Comparison of ENCODE assay signal across 8 cellular contexts in genomic region chr12:131894313-131894860, GRCh38. TPM values are rescaled to one million over a fixed set of nuclear protein-coding genes. Genes with fewer than 3 reads are reported as not detected.
DNase-seq lines count a peak whose midpoint lies in the region; ATAC-seq and TF ChIP-seq lines count a peak whose summit lies in the region.

Gene ULK1, plus strand, starts transcription at chr12:131894622. Its CDS starts 380 bp downstream, at chr12:131895002.

- TF ChIP-seq CTCF in Loucy (conservative IDR thresholded peaks at IDR 0.05; ENCODE audit: low read length) = no peak
- TF ChIP-seq CTCF in RWPE1 (conservative IDR thresholded peaks at IDR 0.05; ENCODE audit: low read depth) = no peak
- TF ChIP-seq CTCF in fibroblast of pulmonary artery (IDR thresholded peaks at IDR 0.05; ENCODE audit: low read length, missing control alignments) = no peak
- TF ChIP-seq CTCF in nephron (IDR thresholded peaks at IDR 0.05; ENCODE audit: unreplicated experiment in 3 of 3) = no peak

- CTCF ChIA-PET in RWPE1 (lab: Yijun Ruan, JAX) = no interaction called here

- H2AFZ ChIP-seq in Loucy (ENCODE audit: low read length) = no peak within 1 kb of the TSS

- intact Hi-C loops in activated T-helper 2 cell treated with anti-CD3 and anti-CD28 coated beads, Interferon-gamma antibody, Interleukin-2, Interleukin-4, amounts not matched to agents 10 μg/mL and 5 μg/mL and 100 μg/mL, durations not matched to agents 14 hours and 24 hours and 36 hours (cut with micrococcal nuclease) = loop anchor here (1.0 to 10.0 kb wide), 4 partner anchors 35 to 212 kb away; partner anchors contain the start of genes EP400, PUS1 and SFSWAP

- H3K9ac ChIP-seq in Loucy (ENCODE audit: low read depth, low read length, poor library complexity, severe bottlenecking) = peak within 1 kb of the TSS; percentile 80

- peaks cover 33% of the 10 kb centered on the region for H3K79me2 ChIP-seq in Loucy (ENCODE audit: insufficient read depth, low read length)

- H3K27me3 Mint-ChIP-seq in activated T-helper 2 cell treated with anti-CD3 and anti-CD28 coated beads, Interferon-gamma antibody, Interleukin-2, Interleukin-4, amounts not matched to agents 10 μg/mL and 5 μg/mL and 100 μg/mL, durations not matched to agents 14 hours and 24 hours and 36 hours (ENCODE audit: low read depth) = peaks cover 3% of the 10 kb centered on the region
- peaks cover 8% of the 10 kb centered on the region for H3K27me3 Mint-ChIP-seq in nephron (ENCODE audit: low read depth)

- peak within 1 kb of the TSS; percentile 96 for H3K4me2 ChIP-seq in Loucy (ENCODE audit: low read depth, low read length, poor library complexity, severe bottlenecking)

- peak; percentile 84 for ATAC-seq in stimulated activated naive CD8-positive, alpha-beta T cell treated with anti-CD3 and anti-CD28 coated beads, Interleukin-15, Interleukin-2, amounts not matched to agents 100 U/mL and 50 U/mL, for 24 hours

- peaks cover 6% of the 10 kb centered on the region for H3K4me1 Mint-ChIP-seq in activated T-helper 2 cell treated with anti-CD3 and anti-CD28 coated beads, Interferon-gamma antibody, Interleukin-2, Interleukin-4, amounts not matched to agents 10 μg/mL and 5 μg/mL and 100 μg/mL, durations not matched to agents 14 hours and 24 hours and 36 hours (ENCODE audit: low read depth)
- H3K4me1 Mint-ChIP-seq in nephron = no peaks in the 10 kb centered on the region

- no peaks in the 10 kb centered on the region for H3K9me3 Mint-ChIP-seq in activated T-helper 2 cell treated with anti-CD3 and anti-CD28 coated beads, Interferon-gamma antibody, Interleukin-2, Interleukin-4, amounts not matched to agents 10 μg/mL and 5 μg/mL and 100 μg/mL, durations not matched to agents 14 hours and 24 hours and 36 hours
- no peaks in the 10 kb centered on the region for H3K9me3 Mint-ChIP-seq in nephron

- peak within 1 kb of the TSS; percentile 81 for H3K4me3 Mint-ChIP-seq in activated T-helper 2 cell treated with anti-CD3 and anti-CD28 coated beads, Interferon-gamma antibody, Interleukin-2, Interleukin-4, amounts not matched to agents 10 μg/mL and 5 μg/mL and 100 μg/mL, durations not matched to agents 14 hours and 24 hours and 36 hours (ENCODE audit: low read depth)
- H3K4me3 Mint-ChIP-seq in nephron = peak within 1 kb of the TSS; percentile 88 to 90 (median 89)

- peak within 1 kb of the TSS; percentile 59 for H3K4me3 ChIP-seq in H7 (ENCODE audit: insufficient read depth, low read depth, low read length)
- peak within 1 kb of the TSS; percentile 91 for H3K4me3 ChIP-seq in Loucy (ENCODE audit: low read length, poor library complexity, severe bottlenecking)
- H3K4me3 ChIP-seq in fibroblast of pulmonary artery (replicated peaks; ENCODE audit: low read depth, low read length) = peak within 1 kb of the TSS; percentile 67

- no peaks in the 10 kb centered on the region for H3K9me3 ChIP-seq in Loucy (ENCODE audit: insufficient read depth, low read depth, low read length)

- H3K27me3 ChIP-seq in H7 (ENCODE audit: control insufficient read depth, insufficient read depth, low read length) = no peaks in the 10 kb centered on the region
- no peaks in the 10 kb centered on the region for H3K27me3 ChIP-seq in Loucy (ENCODE audit: insufficient read depth, low read length, poor library complexity, severe bottlenecking)

- H3F3A ChIP-seq in Loucy (ENCODE audit: low read depth) = no peaks in the 10 kb centered on the region; the same call in 1 of the 2 replicates

- peaks cover 18% of the 10 kb centered on the region for H3K4me1 ChIP-seq in Loucy (ENCODE audit: insufficient read depth, low read length, poor library complexity, severe bottlenecking)

- no peaks in the 10 kb centered on the region for H3K9me2 ChIP-seq in Loucy (replicated peaks; ENCODE audit: low read depth, low read length)

- H3K27ac Mint-ChIP-seq in activated T-helper 2 cell treated with anti-CD3 and anti-CD28 coated beads, Interferon-gamma antibody, Interleukin-2, Interleukin-4, amounts not matched to agents 10 μg/mL and 5 μg/mL and 100 μg/mL, durations not matched to agents 14 hours and 24 hours and 36 hours = peak within 1 kb of the TSS; percentile 72
- H3K27ac Mint-ChIP-seq in nephron = peak within 1 kb of the TSS in 2 of 3 experiments; percentile 74 to 89

- H3K27ac ChIP-seq in RWPE1 = peak within 1 kb of the TSS; percentile 96

- H3K36me3 Mint-ChIP-seq in activated T-helper 2 cell treated with anti-CD3 and anti-CD28 coated beads, Interferon-gamma antibody, Interleukin-2, Interleukin-4, amounts not matched to agents 10 μg/mL and 5 μg/mL and 100 μg/mL, durations not matched to agents 14 hours and 24 hours and 36 hours (ENCODE audit: low read depth) = no peaks in the 10 kb centered on the region
- peaks cover 4% of the 10 kb centered on the region for H3K36me3 Mint-ChIP-seq in nephron (ENCODE audit: low read depth)

- POLR2A ChIA-PET in RWPE1 (lab: Yijun Ruan, JAX; ENCODE audit: low non-redundant PET) = no interaction called here

- DNase-seq in ELR (ENCODE audit: low read depth) (peak; percentile 90), H7 (peak; percentile 100), RWPE1 (ENCODE audit: low spot score) (peak; percentile 99), fibroblast of pulmonary artery (ENCODE audit: low read depth) (peak; percentile 89)
- peak; percentile 88 for DNase-seq in activated T-helper 2 cell treated with anti-CD3 and anti-CD28 coated beads, Interferon-gamma antibody, Interleukin-2, Interleukin-4, amounts not matched to agents 10 μg/mL and 5 μg/mL and 100 μg/mL, durations not matched to agents 14 hours and 24 hours and 36 hours (ENCODE audit: low spot score)
- peak; percentile 96 for DNase-seq in stimulated activated naive CD8-positive, alpha-beta T cell treated with anti-CD3 and anti-CD28 coated beads, Interleukin-15, Interleukin-2, amounts not matched to agents 100 U/mL and 50 U/mL, for 24 hours

- H3K36me3 ChIP-seq in H7 (replicated peaks; ENCODE audit: control insufficient read depth, insufficient read depth, low read length) (peaks cover 4% of the 10 kb centered on the region), Loucy (ENCODE audit: insufficient read depth, low read length) (no peaks in the 10 kb centered on the region)

- peaks cover 28% of the 10 kb centered on the region for H4K20me1 ChIP-seq in Loucy (ENCODE audit: insufficient read depth, low read length, poor library complexity, severe bottlenecking)

RNA-seq across cellular contexts. Expression of gene ULK1, which starts in this region (rescaled TPM):
- total RNA-seq in H7 (2014; rRNA removed; shearing (Covaris generic)) = 15.7 and 18.8 TPM in 2 replicates
- 28.0 and 30.2 TPM in 2 replicates for total RNA-seq in activated T-helper 2 cell treated with anti-CD3 and anti-CD28 coated beads, Interferon-gamma antibody, Interleukin-2, Interleukin-4, amounts not matched to agents 10 μg/mL and 5 μg/mL and 100 μg/mL, durations not matched to agents 14 hours and 24 hours and 36 hours

Comparison
In these comparisons a context has a peak if more than half of its experiments do, and no peak if none do; other contexts are left out.
1. Peak in every context shown above with its lines: DNase-seq, ATAC-seq, H3K4me3 ChIP-seq and H3K27ac ChIP-seq.